12 cellular contexts compared by ENCODE assay signal in genomic region chr12:88325828-88326214, GRCh38.
DNase-seq lines count a peak whose midpoint lies in the region; ATAC-seq, FAIRE-seq and TF ChIP-seq lines count a peak whose summit lies in the region.
"Had no signal": no experiment of that assay in that cellular context is flagged by ENCODE, and none has a peak within 500 bp of the region (broad histone marks: within the 10 kb centered on the region; RNA-seq: fewer than 3 reads in every experiment).

No MANE protein-coding gene starts in this region.

- H3K9ac ChIP-seq in kidney (ENCODE audit: low read length in 2 of 2) = no peak overlapping the region

- H3K4me1 ChIP-seq in SJCRH30 (peaks cover 19% of the 10 kb centered on the region), osteoblast (ENCODE audit: insufficient read depth, low read length) (peaks cover 24% of the 10 kb centered on the region), gastrocnemius medialis (no peaks in the 10 kb centered on the region), kidney (ENCODE audit: control insufficient read depth in 1 of 2, insufficient read depth in 1 of 2, low read depth in 1 of 2, low read length in 2 of 2) (peaks cover 0 to 2% of the 10 kb centered on the region in 2 donors)
- H3K4me1 ChIP-seq: HAP-1 had no signal

- H3K27me3 ChIP-seq in SJCRH30 (no peaks in the 10 kb centered on the region), osteoblast (ENCODE audit: insufficient read depth, low read length) (no peaks in the 10 kb centered on the region), gastrocnemius medialis (no peaks in the 10 kb centered on the region)

- H3K9me3 ChIP-seq in SJCRH30 (replicated peaks) = no peaks in the 10 kb centered on the region
- H3K9me3 ChIP-seq in osteoblast (ENCODE audit: low read depth, low read length) = no peaks in the 10 kb centered on the region
- no peaks in the 10 kb centered on the region for H3K9me3 ChIP-seq in gastrocnemius medialis
- H3K9me3 ChIP-seq in kidney (ENCODE audit: control insufficient read depth in 1 of 2, low read length in 2 of 2) = no peaks in the 10 kb centered on the region
- H3K9me3 ChIP-seq: HAP-1 had no signal

- H4K20me1 ChIP-seq in osteoblast (ENCODE audit: insufficient read depth, low read length) = no peaks in the 10 kb centered on the region

- no peaks in the 10 kb centered on the region for H3K79me2 ChIP-seq in osteoblast (ENCODE audit: insufficient read depth, low read length)

- in situ Hi-C loops in gastrocnemius medialis (cut with MboI; ENCODE audit: low sequenced_read_pairs in 4 of 4) = no loop called here

- H3K4me2 ChIP-seq in osteoblast (ENCODE audit: insufficient read depth, low read length) = peak overlapping the region; percentile 52

- H3K4me3 ChIP-seq in SJCRH30 (no peak overlapping the region), fibroblast of mammary gland (ENCODE audit: control insufficient read depth, low read depth, low read length) (no peak overlapping the region), osteoblast (ENCODE audit: insufficient read depth, low read length) (peak overlapping the region; percentile 18), gastrocnemius medialis (no peak overlapping the region), kidney (ENCODE audit: low read length in 2 of 2) (no peak overlapping the region)
- H3K4me3 ChIP-seq: HAP-1 had no signal

- TF ChIP-seq POLR2A in gastrocnemius medialis (IDR thresholded peaks at IDR 0.05) = no peak

- peak overlapping the region; percentile 52 for H2AFZ ChIP-seq in osteoblast (ENCODE audit: low read length)

- no peaks in the 10 kb centered on the region for H3K36me3 ChIP-seq in SJCRH30
- H3K36me3 ChIP-seq in osteoblast (ENCODE audit: insufficient read depth, low read length) = no peaks in the 10 kb centered on the region
- no peaks in the 10 kb centered on the region for H3K36me3 ChIP-seq in gastrocnemius medialis
- no peaks in the 10 kb centered on the region for H3K36me3 ChIP-seq in kidney (ENCODE audit: control insufficient read depth in 1 of 2, insufficient read depth in 2 of 2, low read length in 2 of 2)
- H3K36me3 ChIP-seq: HAP-1 had no signal

- H3K27ac ChIP-seq in SJCRH30 (peak overlapping the region; percentile 85), osteoblast (ENCODE audit: low read depth, low read length) (peak overlapping the region; percentile 98), gastrocnemius medialis (peak overlapping the region in 1 of 4 donors; percentile 41), kidney (ENCODE audit: low read depth in 2 of 2, low read length in 2 of 2) (no peak overlapping the region)

- DNase-seq in AG09319 (ENCODE audit: extremely low read depth, low read depth) (peak; percentile 29), SJCRH30 (no peak), fibroblast of mammary gland (ENCODE audit: low read depth) (peak; percentile 80), osteoblast (ENCODE audit: insufficient read length, low spot score, missing footprints) (no peak), gastrocnemius medialis (no peak), kidney (no peak), anterior cingulate cortex (lab: John Stamatoyannopoulos, UW) (no peak)
- DNase-seq: activated CD8-positive, alpha-beta memory T cell treated with anti-CD3 and anti-CD28 coated beads for 24 hours; endodermal cell; hippocampal formation had no signal

- no peak for TF ChIP-seq CTCF in AG09319 (IDR thresholded peaks at IDR 0.05; ENCODE audit: low read depth, low read length)
- no peak for TF ChIP-seq CTCF in fibroblast of mammary gland (conservative IDR thresholded peaks at IDR 0.05; ENCODE audit: control insufficient read depth, insufficient read depth, low read depth, low read length)
- TF ChIP-seq CTCF in osteoblast (IDR thresholded peaks at IDR 0.05; ENCODE audit: extremely low read depth, low read depth, low read length) = no peak
- TF ChIP-seq CTCF in gastrocnemius medialis (IDR thresholded peaks at IDR 0.05 in 4 of 5, conservative IDR thresholded peaks at IDR 0.05 in 1 of 5) = no peak
- no peak for TF ChIP-seq CTCF in kidney (IDR thresholded peaks at IDR 0.05; ENCODE audit: borderline replicate concordance, extremely low read depth, insufficient read depth)

- ATAC-seq in gastrocnemius medialis (no peak), GM21381 (IDR thresholded peaks at IDR 0.05; ENCODE audit: unreplicated experiment) (no peak)

- no peak for FAIRE-seq in kidney (lab: Jason Lieb, UNC)

- intact Hi-C loops in gastrocnemius medialis (cut with DNase I; ENCODE audit: low total_unique reads) (no loop called here), kidney (cut with DNase I) (no loop called here)

Comparison
In these comparisons a context has a peak if more than half of its experiments do, and no peak if none do; other contexts are left out.
1. DNase-seq: peak in AG09319 (single experiment) and fibroblast of mammary gland (single experiment); none in SJCRH30 (0 of 2), osteoblast (single experiment), gastrocnemius medialis (0 of 2), kidney (single experiment) and anterior cingulate cortex (0 of 58).
2. H3K27ac ChIP-seq: peak in SJCRH30 (single experiment) and osteoblast (single experiment); none in kidney (0 of 2).